2 cellular contexts compared by ENCODE assay signal in genomic region chr10:7426349-7426748, GRCh38.
TF ChIP-seq lines count a peak whose summit lies in the region.

No MANE protein-coding gene starts in this region.

TF ChIP-seq in H1, 55 proteins besides CTCF, POLR2A, EP300 and RAD21:
- TF ChIP-seq SIX5 (IDR thresholded peaks at IDR 0.05; ENCODE audit: low read depth, low read length): no peak
- no peak for TF ChIP-seq ZNF274 (IDR thresholded peaks at IDR 0.05; ENCODE audit: borderline replicate concordance, extremely low read depth, low read length)
- TF ChIP-seq RXRA (IDR thresholded peaks at IDR 0.05; ENCODE audit: insufficient read depth, low read depth, low read length): no peak
- TF ChIP-seq KDM4A (IDR thresholded peaks at IDR 0.05; ENCODE audit: low read depth, low read length, severe bottlenecking): no peak
- no peak for TF ChIP-seq SP2 (IDR thresholded peaks at IDR 0.05; ENCODE audit: low read length)
- no peak for TF ChIP-seq SIN3A (conservative IDR thresholded peaks at IDR 0.05 in 1 of 2, IDR thresholded peaks at IDR 0.05 in 1 of 2; ENCODE audit: low read depth in 1 of 2, low read length in 2 of 2)
- TF ChIP-seq HDAC2 (IDR thresholded peaks at IDR 0.05; ENCODE audit: borderline replicate concordance in 1 of 2, low read depth in 2 of 2, low read length in 2 of 2): no peak
- TF ChIP-seq RNF2 (IDR thresholded peaks at IDR 0.05; ENCODE audit: borderline replicate concordance, low read depth, low read length, missing control alignments, poor library complexity, severe bottlenecking): no peak

TF ChIP-seq in HepG2, 621 proteins besides CTCF, POLR2A, EP300 and RAD21:
- TF ChIP-seq ZNF747 (CRISPR knock-in tag; IDR thresholded peaks at IDR 0.05; ENCODE audit: borderline replicate concordance) (no peak), JUNB (CRISPR knock-in tag; IDR thresholded peaks at IDR 0.05; ENCODE audit: borderline replicate concordance) (no peak), SMAD9 (CRISPR knock-in tag; IDR thresholded peaks at IDR 0.05) (no peak), MYC (CRISPR knock-in tag; IDR thresholded peaks at IDR 0.05; ENCODE audit: borderline replicate concordance) (no peak), CEBPZ (IDR thresholded peaks at IDR 0.05; ENCODE audit: low read length) (no peak), GATAD1 (CRISPR knock-in tag; IDR thresholded peaks at IDR 0.05) (no peak), ZSCAN31 (CRISPR knock-in tag; IDR thresholded peaks at IDR 0.05; ENCODE audit: low read depth) (no peak), NR2F6 (IDR thresholded peaks at IDR 0.05) (no peak), NR2F6 (CRISPR knock-in tag; IDR thresholded peaks at IDR 0.05) (no peak), SP4 (CRISPR knock-in tag; IDR thresholded peaks at IDR 0.05) (no peak), ZNF143 (CRISPR knock-in tag; IDR thresholded peaks at IDR 0.05) (no peak), PHF5A (CRISPR knock-in tag; IDR thresholded peaks at IDR 0.05; ENCODE audit: low read depth, unreplicated experiment) (no peak), ZNF460 (CRISPR knock-in tag; IDR thresholded peaks at IDR 0.05; ENCODE audit: borderline replicate concordance) (no peak), ZNF329 (CRISPR knock-in tag; IDR thresholded peaks at IDR 0.05; ENCODE audit: low read depth) (no peak), ZBTB20 (CRISPR knock-in tag; IDR thresholded peaks at IDR 0.05; ENCODE audit: borderline replicate concordance, low read depth) (no peak)
- TF ChIP-seq, protein P1, sequence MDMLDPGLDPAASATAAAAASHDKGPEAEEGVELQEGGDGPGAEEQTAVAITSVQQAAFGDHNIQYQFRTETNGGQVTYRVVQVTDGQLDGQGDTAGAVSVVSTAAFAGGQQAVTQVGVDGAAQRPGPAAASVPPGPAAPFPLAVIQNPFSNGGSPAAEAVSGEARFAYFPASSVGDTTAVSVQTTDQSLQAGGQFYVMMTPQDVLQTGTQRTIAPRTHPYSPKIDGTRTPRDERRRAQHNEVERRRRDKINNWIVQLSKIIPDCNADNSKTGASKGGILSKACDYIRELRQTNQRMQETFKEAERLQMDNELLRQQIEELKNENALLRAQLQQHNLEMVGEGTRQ (IDR thresholded peaks at IDR 0.05; ENCODE audit: low read depth, low read length): no peak
- TF ChIP-seq, protein P1 (CRISPR knock-in tag; IDR thresholded peaks at IDR 0.05; ENCODE audit: borderline replicate concordance): no peak
- TF ChIP-seq, protein P2, sequence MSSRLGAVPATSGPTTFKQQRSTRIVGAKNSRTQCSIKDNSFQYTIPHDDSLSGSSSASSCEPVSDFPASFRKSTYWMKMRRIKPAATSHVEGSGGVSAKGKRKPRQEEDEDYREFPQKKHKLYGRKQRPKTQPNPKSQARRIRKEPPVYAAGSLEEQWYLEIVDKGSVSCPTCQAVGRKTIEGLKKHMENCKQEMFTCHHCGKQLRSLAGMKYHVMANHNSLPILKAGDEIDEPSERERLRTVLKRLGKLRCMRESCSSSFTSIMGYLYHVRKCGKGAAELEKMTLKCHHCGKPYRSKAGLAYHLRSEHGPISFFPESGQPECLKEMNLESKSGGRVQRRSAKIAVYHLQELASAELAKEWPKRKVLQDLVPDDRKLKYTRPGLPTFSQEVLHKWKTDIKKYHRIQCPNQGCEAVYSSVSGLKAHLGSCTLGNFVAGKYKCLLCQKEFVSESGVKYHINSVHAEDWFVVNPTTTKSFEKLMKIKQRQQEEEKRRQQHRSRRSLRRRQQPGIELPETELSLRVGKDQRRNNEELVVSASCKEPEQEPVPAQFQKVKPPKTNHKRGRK (CRISPR knock-in tag; IDR thresholded peaks at IDR 0.05): no peak
- TF ChIP-seq, protein P3, sequence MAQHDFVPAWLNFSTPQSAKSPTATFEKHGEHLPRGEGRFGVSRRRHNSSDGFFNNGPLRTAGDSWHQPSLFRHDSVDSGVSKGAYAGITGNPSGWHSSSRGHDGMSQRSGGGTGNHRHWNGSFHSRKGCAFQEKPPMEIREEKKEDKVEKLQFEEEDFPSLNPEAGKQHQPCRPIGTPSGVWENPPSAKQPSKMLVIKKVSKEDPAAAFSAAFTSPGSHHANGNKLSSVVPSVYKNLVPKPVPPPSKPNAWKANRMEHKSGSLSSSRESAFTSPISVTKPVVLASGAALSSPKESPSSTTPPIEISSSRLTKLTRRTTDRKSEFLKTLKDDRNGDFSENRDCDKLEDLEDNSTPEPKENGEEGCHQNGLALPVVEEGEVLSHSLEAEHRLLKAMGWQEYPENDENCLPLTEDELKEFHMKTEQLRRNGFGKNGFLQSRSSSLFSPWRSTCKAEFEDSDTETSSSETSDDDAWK (CRISPR knock-in tag; IDR thresholded peaks at IDR 0.05): no peak
- TF ChIP-seq, protein P4, sequence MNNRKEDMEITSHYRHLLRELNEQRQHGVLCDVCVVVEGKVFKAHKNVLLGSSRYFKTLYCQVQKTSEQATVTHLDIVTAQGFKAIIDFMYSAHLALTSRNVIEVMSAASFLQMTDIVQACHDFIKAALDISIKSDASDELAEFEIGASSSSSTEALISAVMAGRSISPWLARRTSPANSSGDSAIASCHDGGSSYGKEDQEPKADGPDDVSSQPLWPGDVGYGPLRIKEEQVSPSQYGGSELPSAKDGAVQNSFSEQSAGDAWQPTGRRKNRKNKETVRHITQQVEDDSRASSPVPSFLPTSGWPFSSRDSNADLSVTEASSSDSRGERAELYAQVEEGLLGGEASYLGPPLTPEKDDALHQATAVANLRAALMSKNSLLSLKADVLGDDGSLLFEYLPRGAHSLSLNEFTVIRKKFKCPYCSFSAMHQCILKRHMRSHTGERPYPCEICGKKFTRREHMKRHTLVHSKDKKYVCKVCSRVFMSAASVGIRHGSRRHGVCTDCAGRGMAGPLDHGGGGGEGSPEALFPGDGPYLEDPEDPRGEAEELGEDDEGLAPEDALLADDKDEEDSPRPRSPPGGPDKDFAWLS (CRISPR knock-in tag; IDR thresholded peaks at IDR 0.05; ENCODE audit: borderline replicate concordance): no peak
